Comparison of ENCODE assay signal across 8 cellular contexts in the genomic region with DNA sequence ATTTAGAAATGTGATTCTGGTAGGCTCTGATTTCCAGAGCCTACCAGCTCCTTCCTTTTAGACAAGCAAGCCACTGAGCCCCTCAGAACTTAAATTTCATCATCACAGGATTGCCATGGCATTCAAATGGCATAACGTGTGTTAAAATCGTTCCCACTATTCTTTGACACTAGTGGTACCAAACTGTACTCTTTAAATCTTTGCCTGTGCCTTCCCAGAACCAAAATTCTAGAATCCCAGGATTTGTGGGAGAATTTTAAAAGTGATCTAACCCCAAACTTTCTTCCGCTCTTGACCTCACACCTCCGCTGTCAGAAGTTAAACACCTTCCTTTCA. TPM values are rescaled to one million over a fixed set of nuclear protein-coding genes. Genes with fewer than 3 reads are reported as not detected.
DNase-seq lines count a peak whose midpoint lies in the region; ATAC-seq, FAIRE-seq and TF ChIP-seq lines count a peak whose summit lies in the region.

No MANE protein-coding gene starts in this region.

- H3K4me3 Mint-ChIP-seq in CD8-positive, alpha-beta T cell, result peak overlapping the region; percentile 90
- H3K4me3 Mint-ChIP-seq in natural killer cell, result peak overlapping the region; percentile 91

- no peak for TF ChIP-seq CTCF in CD8-positive, alpha-beta T cell (IDR thresholded peaks at IDR 0.05)
- TF ChIP-seq CTCF in bronchial epithelial cell (IDR thresholded peaks at IDR 0.05; ENCODE audit: insufficient read depth, low read length, severe bottlenecking) (no peak), natural killer cell (IDR thresholded peaks at IDR 0.05) (no peak)

- peaks cover 22% of the 10 kb centered on the region for H3K4me1 Mint-ChIP-seq in CD8-positive, alpha-beta T cell (ENCODE audit: low read depth)
- H3K4me1 Mint-ChIP-seq in natural killer cell, result peaks cover 19 to 23% of the 10 kb centered on the region in 2 donors

- H3K36me3 Mint-ChIP-seq in CD8-positive, alpha-beta T cell, result peaks cover 27% of the 10 kb centered on the region
- H3K36me3 Mint-ChIP-seq in natural killer cell, result no peaks in the 10 kb centered on the region

- DNase-seq in CD8-positive, alpha-beta T cell, result no peak
- DNase-seq in bronchial epithelial cell (ENCODE audit: low read depth) (no peak), natural killer cell (no peak), GM12891 (ENCODE audit: insufficient read length, low spot score) (no peak)
- DNase-seq in activated CD8-positive, alpha-beta memory T cell treated with anti-CD3 and anti-CD28 coated beads for 24 hours, result no peak

- TF ChIP-seq POLR2A in GM12891 (IDR thresholded peaks at IDR 0.05; ENCODE audit: low read depth, low read length), result no peak

- H3K9me3 Mint-ChIP-seq in CD8-positive, alpha-beta T cell, result no peaks in the 10 kb centered on the region
- H3K9me3 Mint-ChIP-seq in natural killer cell, result no peaks in the 10 kb centered on the region

- peaks cover 2% of the 10 kb centered on the region for H3K27me3 Mint-ChIP-seq in CD8-positive, alpha-beta T cell (ENCODE audit: low read depth)
- no peaks in the 10 kb centered on the region for H3K27me3 Mint-ChIP-seq in natural killer cell (ENCODE audit: low read depth in 2 of 2)

- no peak for FAIRE-seq in bronchial epithelial cell (lab: Jason Lieb, UNC)
- no peak for FAIRE-seq in GM12891 (lab: Jason Lieb, UNC)

- peak overlapping the region; percentile 98 for H3K27ac Mint-ChIP-seq in CD8-positive, alpha-beta T cell
- peak overlapping the region; percentile 93 to 98 for H3K27ac Mint-ChIP-seq in natural killer cell

- no peaks in the 10 kb centered on the region for H3K27me3 ChIP-seq in CD8-positive, alpha-beta T cell (ENCODE audit: insufficient read depth, low read length)
- no peaks in the 10 kb centered on the region for H3K27me3 ChIP-seq in bronchial epithelial cell (ENCODE audit: control insufficient read depth, insufficient read depth, low read length)

- intact Hi-C loops in CD8-positive, alpha-beta T cell (cut with DNase I, micrococcal nuclease), result loop anchor here (2.0 to 5.0 kb wide), 3 partner anchors 17 to 1536 kb away; a partner anchor contains a TSS
- intact Hi-C loops in natural killer cell (cut with micrococcal nuclease), result loop anchor here (1.0 kb wide), 2 partner anchors 65 to 137 kb away; a partner anchor contains a TSS

- CTCF ChIA-PET in CD8-positive, alpha-beta T cell (lab: Charles Lee), result no interaction called here

- POLR2A ChIA-PET in CD8-positive, alpha-beta T cell (lab: Charles Lee), result no interaction called here

- H3K9me3 ChIP-seq in CD8-positive, alpha-beta T cell (ENCODE audit: low read length), result no peaks in the 10 kb centered on the region

- H3K27ac ChIP-seq in CD8-positive, alpha-beta T cell (ENCODE audit: low read depth, low read length), result no peak overlapping the region

- peak overlapping the region; percentile 80 for H3K4me3 ChIP-seq in CD8-positive, alpha-beta T cell (ENCODE audit: low read depth, low read length)
- peak overlapping the region; percentile 70 for H3K4me3 ChIP-seq in bronchial epithelial cell (ENCODE audit: low read depth, low read length)

- no peak for ATAC-seq in CD8-positive, alpha-beta T cell
- peak; percentile 6 for ATAC-seq in HG03135 (IDR thresholded peaks at IDR 0.05; ENCODE audit: unreplicated experiment)
- ATAC-seq in natural killer cell, result no peak
- ATAC-seq in GM18861 (IDR thresholded peaks at IDR 0.05; ENCODE audit: unreplicated experiment), result no peak
- ATAC-seq in HG02571 (IDR thresholded peaks at IDR 0.05; ENCODE audit: unreplicated experiment), result no peak

- H3K4me1 ChIP-seq in CD8-positive, alpha-beta T cell (ENCODE audit: insufficient read depth, low read length), result peaks cover 14% of the 10 kb centered on the region

- no peaks in the 10 kb centered on the region for H3K36me3 ChIP-seq in CD8-positive, alpha-beta T cell (ENCODE audit: insufficient read depth, low read length)
- peaks cover 2% of the 10 kb centered on the region for H3K36me3 ChIP-seq in bronchial epithelial cell (ENCODE audit: control insufficient read depth, insufficient read depth, low read length)

TF ChIP-seq in GM12891, 5 proteins besides CTCF, POLR2A, EP300 and RAD21:
- no peak for TF ChIP-seq POU2F2 (IDR thresholded peaks at IDR 0.05; ENCODE audit: low read depth, low read length)
- no peak for TF ChIP-seq PAX5 (IDR thresholded peaks at IDR 0.05; ENCODE audit: insufficient read depth, low read length, severe bottlenecking)
- no peak for TF ChIP-seq TAF1 (IDR thresholded peaks at IDR 0.05; ENCODE audit: low read depth, low read length)
- TF ChIP-seq POLR2AphosphoS5 (IDR thresholded peaks at IDR 0.05; ENCODE audit: low read depth, low read length), result no peak
- TF ChIP-seq SPI1 (IDR thresholded peaks at IDR 0.05; ENCODE audit: low read depth, low read length), result no peak

RNA-seq across cellular contexts. Expression of a gene that starts 0.3 kb away (rescaled TPM):
- total RNA-seq in CD8-positive, alpha-beta T cell, result 1 to 10 TPM; 9.4 to 9.6 TPM
- total RNA-seq in bronchial epithelial cell (16.8 and 17.1 TPM in 2 replicates), natural killer cell (10 to 100 TPM; 14.2 to 21.0 (median 14.6) TPM)
- 3.5 TPM for polyA plus RNA-seq in GM12891 (2012; ENCODE audit: low read depth, missing spikeins)
